In the genomic region with DNA sequence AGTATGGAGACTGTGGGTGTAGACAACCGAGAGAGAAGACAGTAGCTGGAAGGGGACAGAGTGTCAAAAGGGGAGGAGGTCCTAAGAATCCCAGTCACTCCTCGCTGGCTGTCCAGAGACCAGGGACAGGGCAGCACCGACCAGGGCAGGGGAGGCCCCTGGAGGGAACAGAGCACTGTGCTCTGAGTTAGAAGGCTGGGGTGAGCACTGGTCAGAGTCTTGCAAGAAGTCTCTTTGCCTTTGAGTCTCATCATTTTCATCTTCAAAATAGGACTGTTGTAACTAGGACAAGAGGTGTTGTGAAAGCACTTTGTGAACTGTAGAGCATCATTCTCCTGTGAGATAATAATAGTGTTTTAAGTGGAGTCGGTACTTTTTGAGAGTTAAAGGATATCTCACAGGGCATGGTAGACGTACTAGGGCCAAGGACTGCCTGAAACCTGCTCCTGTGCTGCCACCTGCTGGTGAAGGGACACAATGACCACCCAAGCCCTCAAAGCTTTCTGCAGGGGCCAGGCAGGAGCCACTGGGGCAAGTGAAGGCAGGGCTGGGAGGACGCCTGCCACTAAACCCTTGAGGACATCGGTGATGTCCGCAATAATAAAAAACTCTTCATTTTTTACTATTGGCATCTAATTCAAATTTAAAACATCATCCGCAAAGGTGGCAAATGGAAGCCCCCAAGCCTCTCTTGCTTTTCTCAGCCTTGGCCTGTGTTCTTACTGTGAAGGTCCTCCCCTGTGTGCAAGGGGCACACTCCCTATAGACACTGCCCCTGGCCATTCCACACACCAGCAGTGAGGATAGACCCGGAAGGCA, we compare ENCODE assay signal across 8 cellular contexts. TPM values are rescaled to one million over a fixed set of nuclear protein-coding genes. Genes with fewer than 3 reads are reported as not detected.
DNase-seq lines count a peak whose midpoint lies in the region; ATAC-seq and TF ChIP-seq lines count a peak whose summit lies in the region.

No MANE protein-coding gene starts in this region.

- H3K27me3 Mint-ChIP-seq in activated T-cell treated with anti-CD3 and anti-CD28 coated beads, Interleukin-2, amount 50 U/mL, for 4 hours (ENCODE audit: low read depth): peaks cover 10% of the 10 kb centered on the region

- DNase-seq in DMS153 treated with DMSO at 0.1 percent for 48 hours (lab: John Stamatoyannopoulos, UW; ENCODE audit: unreplicated experiment): peak; percentile 0
- peak; percentile 43 for DNase-seq in LNCaP clone FGC (ENCODE audit: low read depth)
- peak; percentile 75 for DNase-seq in RKO (ENCODE audit: low spot score)
- peak; percentile 73 for DNase-seq in activated T-cell treated with anti-CD3 and anti-CD28 coated beads, Interleukin-2, amount 50 U/mL, for 4 hours
- peak; percentile 90 for DNase-seq in fibroblast of peridontal ligament (ENCODE audit: extremely low read depth)
- DNase-seq in neuronal stem cell (ENCODE audit: low spot score): peak; percentile 82
- peak; percentile 65 for DNase-seq in stromal cell of bone marrow (ENCODE audit: low read depth)

- no peaks in the 10 kb centered on the region for H3K36me3 Mint-ChIP-seq in activated T-cell treated with anti-CD3 and anti-CD28 coated beads, Interleukin-2, amount 50 U/mL, for 4 hours (ENCODE audit: insufficient read depth)

- H3K23ac ChIP-seq in neuronal stem cell (ENCODE audit: low read depth, low read length, poor library complexity): no peak overlapping the region

- H3K9ac ChIP-seq in neuronal stem cell (ENCODE audit: low read depth, low read length, poor library complexity): no peak overlapping the region

- H3K4me2 ChIP-seq in neuronal stem cell (ENCODE audit: insufficient read depth, low read length, poor library complexity, severe bottlenecking): no peak overlapping the region

- peaks cover 0 to 13% (median 0%) of the 10 kb centered on the region in 3 experiments for H3K27me3 ChIP-seq in neuronal stem cell (ENCODE audit: control insufficient read depth in 3 of 3, insufficient read depth in 3 of 3, low read depth in 1 of 3, low read length in 3 of 3)

- H3K9me3 Mint-ChIP-seq in activated T-cell treated with anti-CD3 and anti-CD28 coated beads, Interleukin-2, amount 50 U/mL, for 4 hours: no peaks in the 10 kb centered on the region

- no peak overlapping the region for H2BK120ac ChIP-seq in neuronal stem cell (ENCODE audit: low read depth, low read length)

- no peak overlapping the region for H3K4me3 Mint-ChIP-seq in activated T-cell treated with anti-CD3 and anti-CD28 coated beads, Interleukin-2, amount 50 U/mL, for 4 hours

- no peaks in the 10 kb centered on the region for H3K36me3 ChIP-seq in neuronal stem cell (replicated peaks in 1 of 2; ENCODE audit: control insufficient read depth in 2 of 2, insufficient read depth in 2 of 2, low read length in 2 of 2)

- peaks cover 0 to 1% of the 10 kb centered on the region in 2 donors for H3K4me1 ChIP-seq in neuronal stem cell (ENCODE audit: control insufficient read depth in 2 of 2, insufficient read depth in 1 of 2, low read depth in 1 of 2, low read length in 2 of 2)

- H3K4me3 ChIP-seq in LNCaP clone FGC (ENCODE audit: low read depth, low read length) (no peak overlapping the region), neuronal stem cell (ENCODE audit: low read length in 2 of 2) (no peak overlapping the region)

- H3K18ac ChIP-seq in neuronal stem cell (ENCODE audit: low read length): peak overlapping the region; percentile 80

- peak overlapping the region; percentile 70 for H2AK5ac ChIP-seq in neuronal stem cell (ENCODE audit: low read depth, low read length)

- H3K27ac ChIP-seq in neuronal stem cell (replicated peaks; ENCODE audit: low read length): no peak overlapping the region

- ATAC-seq in GM21737 (IDR thresholded peaks at IDR 0.05; ENCODE audit: unreplicated experiment): peak; percentile 86
- peak; percentile 87 to 93 for ATAC-seq in activated T-cell treated with anti-CD3 and anti-CD28 coated beads, Interleukin-2, amount 50 U/mL, for 4 hours

- H3K9me3 ChIP-seq in neuronal stem cell (replicated peaks in 1 of 2; ENCODE audit: control insufficient read depth in 2 of 2, insufficient read depth in 1 of 2, low read depth in 1 of 2, low read length in 2 of 2): no peaks in the 10 kb centered on the region

- peaks cover 1% of the 10 kb centered on the region for H3K79me1 ChIP-seq in neuronal stem cell (ENCODE audit: low read depth, low read length)

- TF ChIP-seq CTCF in LNCaP clone FGC (IDR thresholded peaks at IDR 0.05; ENCODE audit: control insufficient read depth, extremely low read depth, insufficient read depth): peak; percentile 93

- WGBS in neuronal stem cell (ENCODE audit: extremely low coverage in 2 of 2, insufficient read length in 2 of 2, insufficient replicate concordance in 1 of 2), 2 donors: no CpG with 5 or more reads among the region's 10 CpGs

- no peak overlapping the region for H2BK12ac ChIP-seq in neuronal stem cell (ENCODE audit: low read length)

- H2BK15ac ChIP-seq in neuronal stem cell (ENCODE audit: low read length): peak overlapping the region; percentile 82

- no peak overlapping the region for H4K91ac ChIP-seq in neuronal stem cell (ENCODE audit: low read depth, low read length, poor library complexity)

- no peak overlapping the region for H2AFZ ChIP-seq in neuronal stem cell (ENCODE audit: low read length)

- H4K8ac ChIP-seq in neuronal stem cell (ENCODE audit: low read depth, low read length): no peak overlapping the region

- H3K4me1 Mint-ChIP-seq in activated T-cell treated with anti-CD3 and anti-CD28 coated beads, Interleukin-2, amount 50 U/mL, for 4 hours (ENCODE audit: low read depth): no peaks in the 10 kb centered on the region

- H2BK5ac ChIP-seq in neuronal stem cell (ENCODE audit: low read length): no peak overlapping the region

- no peak overlapping the region for H3K4ac ChIP-seq in neuronal stem cell (ENCODE audit: low read length)

- H3K14ac ChIP-seq in neuronal stem cell (ENCODE audit: low read length): peak overlapping the region; percentile 31

RNA-seq across cellular contexts. Expression of a gene that starts 28.2 kb away (rescaled TPM):
- not detected for total RNA-seq in activated T-cell treated with anti-CD3 and anti-CD28 coated beads, Interleukin-2, amount 50 U/mL, for 4 hours
- not detected for polyA plus RNA-seq in neuronal stem cell (2013, experiment 1 of 2)
- 0.01 TPM for polyA plus RNA-seq in neuronal stem cell (2013, experiment 2 of 2)

RNA-seq across cellular contexts. Expression of a gene that starts 51.5 kb away (rescaled TPM):
- total RNA-seq in activated T-cell treated with anti-CD3 and anti-CD28 coated beads, Interleukin-2, amount 50 U/mL, for 4 hours: under 1 TPM in 1 of 3 donors, not detected in 2; 0.13 TPM
- 0.10 TPM for polyA plus RNA-seq in neuronal stem cell (2013, experiment 1 of 2)
- 0.10 TPM for polyA plus RNA-seq in neuronal stem cell (2013, experiment 2 of 2)

Comparison
In these comparisons a context has a peak if more than half of its experiments do, and no peak if none do; other contexts are left out.
1. DNase-seq: peak in every context shown above with its lines; median percentile 90 in fibroblast of peridontal ligament; 82 in neuronal stem cell; 75 in RKO; 73 in activated T-cell treated with anti-CD3 and anti-CD28 coated beads, Interleukin-2, amount 50 U/mL, for 4 hours; 65 in stromal cell of bone marrow; 43 in LNCaP clone FGC; 0 in DMS153 treated with DMSO at 0.1 percent for 48 hours.